15 cellular contexts compared by ENCODE assay signal in the genomic region with DNA sequence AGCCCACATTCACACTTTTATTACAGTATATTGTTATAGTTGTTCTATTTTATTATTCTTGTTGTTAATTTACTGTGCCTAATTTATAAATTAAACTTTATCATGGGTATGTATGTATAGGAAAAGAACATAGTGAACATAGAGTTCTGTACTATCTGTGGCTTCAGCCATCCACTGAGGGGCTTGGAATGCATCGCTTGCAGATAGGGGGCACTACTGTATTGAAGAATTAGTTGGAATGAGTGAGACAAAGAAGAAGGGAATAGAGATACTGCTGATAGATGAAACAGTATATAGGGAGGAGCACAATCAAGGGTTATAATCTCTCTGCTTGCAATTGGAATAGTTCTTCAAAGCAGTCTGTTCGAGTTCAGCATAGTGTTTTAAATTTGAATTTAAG.
A peak's percentile ranks its signal among the peaks of the same experiment; 100 is the strongest.
DNase-seq lines count a peak whose midpoint lies in the region; ATAC-seq and TF ChIP-seq lines count a peak whose summit lies in the region.
"Had no signal": no experiment of that assay in that cellular context is flagged by ENCODE, and none has a peak within 500 bp of the region (broad histone marks: within the 10 kb centered on the region; RNA-seq: fewer than 3 reads in every experiment).

No MANE protein-coding gene starts in this region.

- H3K9me2 ChIP-seq in Karpas-422 (replicated peaks; ENCODE audit: insufficient read depth, low read length) (no peaks in the 10 kb centered on the region), GM23248 (ENCODE audit: insufficient read depth) (no peaks in the 10 kb centered on the region)

- H3K36me3 Mint-ChIP-seq in WTC11 (no peaks in the 10 kb centered on the region), neural crest cell (ENCODE audit: low read depth) (no peaks in the 10 kb centered on the region)
- H3K36me3 Mint-ChIP-seq: activated CD8-positive, alpha-beta memory T cell treated with anti-CD3 and anti-CD28 coated beads, Interleukin-2, amount 10 ng/mL, durations not matched to agents 7 days and 5 days; activated naive CD4-positive, alpha-beta T cell treated with anti-CD3 and anti-CD28 coated beads, Interleukin-2, amount 50 U/mL, for 24 hours; IgD-negative memory B cell; stimulated activated effector memory CD8-positive, alpha-beta T cell treated with anti-CD3 and anti-CD28 coated beads, Interleukin-12 subunit alpha, Interleukin-12 subunit beta, amount 100 ng/mL, for 72 hours had no signal

- H4K20me1 ChIP-seq in Karpas-422 (ENCODE audit: insufficient read depth, low read depth, low read length) = no peaks in the 10 kb centered on the region
- H4K20me1 ChIP-seq in GM23248 (ENCODE audit: insufficient read depth) = no peaks in the 10 kb centered on the region

- no peak overlapping the region for H3K9ac ChIP-seq in Karpas-422 (ENCODE audit: low read length)
- no peak overlapping the region for H3K9ac ChIP-seq in GM23248

- peak; percentile 15 for DNase-seq in NCI-H2171 treated with DMSO at 0.1 percent for 48 hours (lab: John Stamatoyannopoulos, UW)
- no peak for DNase-seq in NCI-H2171 (lab: John Stamatoyannopoulos, UW)
- peak; percentile 77 for DNase-seq in Karpas-422
- DNase-seq in WTC11 (ENCODE audit: low spot score) = peak; percentile 16
- DNase-seq in neural crest cell (ENCODE audit: low read depth, low spot score) = no peak
- no peak for DNase-seq in HK-2 (ENCODE audit: unreplicated experiment)
- DNase-seq in stimulated activated CD4-positive, alpha-beta T cell treated with anti-CD3 and anti-CD28 coated beads, Interleukin-4, amount 100 ng/mL, for 24 hours = no peak
- DNase-seq in GM23248 = no peak
- DNase-seq: activated CD8-positive, alpha-beta memory T cell treated with anti-CD3 and anti-CD28 coated beads, Interleukin-2, amount 10 ng/mL, durations not matched to agents 7 days and 5 days; NCI-H2081 treated with DMSO at 0.1 percent for 48 hours had no signal

- no peak for TF ChIP-seq CTCF in WTC11 (IDR thresholded peaks at IDR 0.05)
- peak; percentile 42 for TF ChIP-seq CTCF in neural crest cell (conservative IDR thresholded peaks at IDR 0.05)

- no peak overlapping the region for H3K4me3 ChIP-seq in Karpas-422 (ENCODE audit: low read length)
- H3K4me3 ChIP-seq in GM23248 = no peak overlapping the region

- H3K9me3 Mint-ChIP-seq in WTC11 (no peaks in the 10 kb centered on the region), neural crest cell (no peaks in the 10 kb centered on the region)
- H3K9me3 Mint-ChIP-seq: activated naive CD4-positive, alpha-beta T cell treated with anti-CD3 and anti-CD28 coated beads, Interleukin-2, amount 50 U/mL, for 24 hours; central memory CD8-positive, alpha-beta T cell; IgD-negative memory B cell had no signal

- 11 to 16% methylated on average over 2 of the region's 2 CpGs for WGBS in GM23248 (ENCODE audit: low coverage in 1 of 2, low lambda C conversion rate in 2 of 2, missing lambda C conversion rate in 2 of 2), 2 experiments

- H3K27ac ChIP-seq in Karpas-422 (ENCODE audit: low read length) (no peak overlapping the region), GM23248 (no peak overlapping the region)
- H3K27ac ChIP-seq: epithelial cell of prostate had no signal

- H3K9me3 ChIP-seq in Karpas-422 (ENCODE audit: low read length) (no peaks in the 10 kb centered on the region), GM23248 (ENCODE audit: low read depth) (no peaks in the 10 kb centered on the region)

- H3K27me3 ChIP-seq in Karpas-422 (ENCODE audit: low read length) (0 out of 2 replicates have a peak, but pooled peaks cover 4% of the 10 kb centered on the region), GM23248 (replicated peaks; ENCODE audit: insufficient read depth) (peaks cover 4% of the 10 kb centered on the region)

- no peak overlapping the region for H3K27ac Mint-ChIP-seq in WTC11
- H3K27ac Mint-ChIP-seq in neural crest cell (ENCODE audit: unreplicated experiment) = no peak overlapping the region
- H3K27ac Mint-ChIP-seq: activated CD8-positive, alpha-beta memory T cell treated with anti-CD3 and anti-CD28 coated beads, Interleukin-2, amount 10 ng/mL, durations not matched to agents 7 days and 5 days; activated naive CD4-positive, alpha-beta T cell treated with anti-CD3 and anti-CD28 coated beads, Interleukin-2, amount 50 U/mL, for 24 hours; IgD-negative memory B cell; stimulated activated effector memory CD8-positive, alpha-beta T cell treated with anti-CD3 and anti-CD28 coated beads, Interleukin-12 subunit alpha, Interleukin-12 subunit beta, amount 100 ng/mL, for 72 hours had no signal

- ATAC-seq in WTC11 = peak; percentile 95
- ATAC-seq: activated CD8-positive, alpha-beta memory T cell treated with anti-CD3 and anti-CD28 coated beads, Interleukin-2, amount 10 ng/mL, durations not matched to agents 7 days and 5 days; stimulated activated effector memory CD8-positive, alpha-beta T cell treated with anti-CD3 and anti-CD28 coated beads, Interleukin-12 subunit alpha, Interleukin-12 subunit beta, amount 100 ng/mL, for 72 hours had no signal

- no peaks in the 10 kb centered on the region for H3K79me2 ChIP-seq in Karpas-422 (ENCODE audit: low read length)
- H3K79me2 ChIP-seq in GM23248 (ENCODE audit: insufficient read depth) = no peaks in the 10 kb centered on the region

- 0 out of 2 replicates have a peak, but pooled peaks cover 10% of the 10 kb centered on the region for H3F3A ChIP-seq in GM23248 (ENCODE audit: insufficient read depth)

- H2AFZ ChIP-seq in Karpas-422 (ENCODE audit: low read length) (no peak overlapping the region), GM23248 (no peak overlapping the region)

- CTCF ChIA-PET in WTC11 (lab: Charles Lee) = no interaction called here

- H3K4me3 Mint-ChIP-seq in WTC11 (no peak overlapping the region), neural crest cell (no peak overlapping the region)
- H3K4me3 Mint-ChIP-seq: activated CD8-positive, alpha-beta memory T cell treated with anti-CD3 and anti-CD28 coated beads, Interleukin-2, amount 10 ng/mL, durations not matched to agents 7 days and 5 days; activated naive CD4-positive, alpha-beta T cell treated with anti-CD3 and anti-CD28 coated beads, Interleukin-2, amount 50 U/mL, for 24 hours; central memory CD8-positive, alpha-beta T cell; IgD-negative memory B cell; stimulated activated effector memory CD8-positive, alpha-beta T cell treated with anti-CD3 and anti-CD28 coated beads, Interleukin-12 subunit alpha, Interleukin-12 subunit beta, amount 100 ng/mL, for 72 hours had no signal

- POLR2A ChIA-PET in WTC11 (lab: Charles Lee) = no interaction called here

- H3K4me1 Mint-ChIP-seq in WTC11 (no peaks in the 10 kb centered on the region), neural crest cell (peaks cover 10% of the 10 kb centered on the region)
- H3K4me1 Mint-ChIP-seq: activated CD8-positive, alpha-beta memory T cell treated with anti-CD3 and anti-CD28 coated beads, Interleukin-2, amount 10 ng/mL, durations not matched to agents 7 days and 5 days; activated naive CD4-positive, alpha-beta T cell treated with anti-CD3 and anti-CD28 coated beads, Interleukin-2, amount 50 U/mL, for 24 hours; central memory CD8-positive, alpha-beta T cell; IgD-negative memory B cell; stimulated activated effector memory CD8-positive, alpha-beta T cell treated with anti-CD3 and anti-CD28 coated beads, Interleukin-12 subunit alpha, Interleukin-12 subunit beta, amount 100 ng/mL, for 72 hours had no signal

- no peak overlapping the region for H3K4me2 ChIP-seq in Karpas-422 (ENCODE audit: low read depth, low read length, poor library complexity, severe bottlenecking)
- no peak overlapping the region for H3K4me2 ChIP-seq in GM23248 (ENCODE audit: unreplicated experiment)

- H3K4me1 ChIP-seq in Karpas-422 (ENCODE audit: low read length) (no peaks in the 10 kb centered on the region; the same call in 1 of the 2 replicates), GM23248 (ENCODE audit: insufficient read depth) (peaks cover 12% of the 10 kb centered on the region)

- H3K27me3 Mint-ChIP-seq in WTC11 (ENCODE audit: low read depth) = no peaks in the 10 kb centered on the region
- H3K27me3 Mint-ChIP-seq in neural crest cell (ENCODE audit: low read depth) = no peaks in the 10 kb centered on the region
- H3K27me3 Mint-ChIP-seq: activated CD8-positive, alpha-beta memory T cell treated with anti-CD3 and anti-CD28 coated beads, Interleukin-2, amount 10 ng/mL, durations not matched to agents 7 days and 5 days; activated naive CD4-positive, alpha-beta T cell treated with anti-CD3 and anti-CD28 coated beads, Interleukin-2, amount 50 U/mL, for 24 hours; central memory CD8-positive, alpha-beta T cell; IgD-negative memory B cell had no signal

- in situ Hi-C loops in GM23248 (cut with MboI) = no loop called here

- H3K36me3 ChIP-seq in Karpas-422 (ENCODE audit: insufficient read depth, low read length) (no peaks in the 10 kb centered on the region), GM23248 (ENCODE audit: low read depth) (no peaks in the 10 kb centered on the region)

TF ChIP-seq in WTC11, 78 proteins besides CTCF, POLR2A, EP300 and RAD21:
- TF ChIP-seq TEAD1 (CRISPR knock-in tag; IDR thresholded peaks at IDR 0.05) = no peak

Comparison
In these comparisons a context has a peak if more than half of its experiments do, and no peak if none do; other contexts are left out.
1. DNase-seq: peak in NCI-H2171 treated with DMSO at 0.1 percent for 48 hours (single experiment), Karpas-422 (single experiment) and WTC11 (single experiment); none in NCI-H2171 (single experiment), neural crest cell (single experiment), HK-2 (single experiment), stimulated activated CD4-positive, alpha-beta T cell treated with anti-CD3 and anti-CD28 coated beads, Interleukin-4, amount 100 ng/mL, for 24 hours (single experiment) and GM23248 (single experiment).